ENCODE assay signal across 2 cellular contexts in genomic region chr19:2853015-2853606, GRCh38.
TF ChIP-seq lines count a peak whose summit lies in the region.

No MANE protein-coding gene starts in this region.

TF ChIP-seq in HEK293, 187 proteins besides CTCF, POLR2A, EP300 and RAD21:
- peak; percentile 99 for TF ChIP-seq SETDB1 (IDR thresholded peaks at IDR 0.05; ENCODE audit: insufficient read length, low read length)
- no peak for TF ChIP-seq ZNF274 (IDR thresholded peaks at IDR 0.05; ENCODE audit: low read length)
- TF ChIP-seq ZNF274 (tag by site-specific recombination; IDR thresholded peaks at IDR 0.05; ENCODE audit: borderline replicate concordance), result peak; percentile 65; the same call in 1 of the 2 replicates
- TF ChIP-seq GLIS1 (tag by site-specific recombination; IDR thresholded peaks at IDR 0.05), result no peak

TF ChIP-seq in H1, 55 proteins besides CTCF, POLR2A, EP300 and RAD21:
- TF ChIP-seq CHD2 (IDR thresholded peaks at IDR 0.05; ENCODE audit: low read length), result no peak
- TF ChIP-seq ZNF274 (IDR thresholded peaks at IDR 0.05; ENCODE audit: borderline replicate concordance, extremely low read depth, low read length), result peak; percentile 51; the same call in 1 of the 2 replicates
- peak; percentile 20; the same call in 1 of the 2 replicates for TF ChIP-seq KDM1A (IDR thresholded peaks at IDR 0.05; ENCODE audit: borderline replicate concordance, low read length)
- no peak for TF ChIP-seq ASH2L (IDR thresholded peaks at IDR 0.05; ENCODE audit: low read length)
